14 cellular contexts compared by ENCODE assay signal in genomic region chr22:45969414-45969799, GRCh38.
DNase-seq lines count a peak whose midpoint lies in the region; ATAC-seq and TF ChIP-seq lines count a peak whose summit lies in the region.
"Had no signal": no experiment of that assay in that cellular context is flagged by ENCODE, and none has a peak within 500 bp of the region (broad histone marks: within the 10 kb centered on the region; RNA-seq: fewer than 3 reads in every experiment).

No MANE protein-coding gene starts in this region.

- no peaks in the 10 kb centered on the region for H3K27me3 ChIP-seq in RWPE2 (ENCODE audit: insufficient read depth, poor library complexity, severe bottlenecking)

- H3K27ac ChIP-seq in RWPE2 (ENCODE audit: poor library complexity, severe bottlenecking): peak overlapping the region; percentile 86
- peak overlapping the region; percentile 56 for H3K27ac ChIP-seq in epithelial cell of prostate
- H3K27ac ChIP-seq: transverse colon had no signal

- H3K4me1 ChIP-seq in RWPE2 (ENCODE audit: insufficient read depth, poor library complexity, severe bottlenecking): peaks cover 25% of the 10 kb centered on the region

- ATAC-seq in RWPE2 (ENCODE audit: low read depth) (peak; percentile 83), HG03095 (IDR thresholded peaks at IDR 0.05; ENCODE audit: unreplicated experiment) (no peak), HG02623 (IDR thresholded peaks at IDR 0.05; ENCODE audit: unreplicated experiment) (no peak)

- H3K9me3 ChIP-seq in RWPE2 (ENCODE audit: severe bottlenecking): no peaks in the 10 kb centered on the region
- H3K9me3 ChIP-seq: transverse colon had no signal

- TF ChIP-seq CTCF in RWPE2 (IDR thresholded peaks at IDR 0.05; ENCODE audit: poor library complexity, severe bottlenecking) (peak; percentile 32), retinal pigment epithelial cell (conservative IDR thresholded peaks at IDR 0.05; ENCODE audit: low read depth, low read length) (peak; percentile 27)

- DNase-seq in DMS53 (lab: John Stamatoyannopoulos, UW): peak; percentile 10
- no peak for DNase-seq in DMS53 treated with DMSO at 0.1 percent for 48 hours (lab: John Stamatoyannopoulos, UW; ENCODE audit: unreplicated experiment)
- no peak for DNase-seq in RWPE2 (ENCODE audit: low spot score)
- DNase-seq in epithelial cell of prostate (ENCODE audit: low read depth, low spot score): no peak
- no peak for DNase-seq in retinal pigment epithelial cell (ENCODE audit: low read depth)
- DNase-seq in HCEC 1CT: no peak
- DNase-seq: activated naive CD8-positive, alpha-beta T cell treated with anti-CD3 and anti-CD28 coated beads, Interleukin-2, amount 50 U/mL, for 24 hours; activated T-cell treated with anti-CD3 and anti-CD28 coated beads, Interleukin-2, amount 50 U/mL, for 4 hours; NCI-H510A treated with DMSO at 0.1 percent for 48 hours; T-helper 1 cell; transverse colon had no signal

- H3K36me3 ChIP-seq in RWPE2 (ENCODE audit: low read depth): no peaks in the 10 kb centered on the region
- H3K36me3 ChIP-seq: transverse colon had no signal

- H3K4me3 ChIP-seq in RWPE2 (ENCODE audit: severe bottlenecking) (no peak overlapping the region), retinal pigment epithelial cell (ENCODE audit: low read length) (no peak overlapping the region)
- H3K4me3 ChIP-seq: lung, transverse colon had no signal
